9 cellular contexts compared by ENCODE assay signal in the genomic region with DNA sequence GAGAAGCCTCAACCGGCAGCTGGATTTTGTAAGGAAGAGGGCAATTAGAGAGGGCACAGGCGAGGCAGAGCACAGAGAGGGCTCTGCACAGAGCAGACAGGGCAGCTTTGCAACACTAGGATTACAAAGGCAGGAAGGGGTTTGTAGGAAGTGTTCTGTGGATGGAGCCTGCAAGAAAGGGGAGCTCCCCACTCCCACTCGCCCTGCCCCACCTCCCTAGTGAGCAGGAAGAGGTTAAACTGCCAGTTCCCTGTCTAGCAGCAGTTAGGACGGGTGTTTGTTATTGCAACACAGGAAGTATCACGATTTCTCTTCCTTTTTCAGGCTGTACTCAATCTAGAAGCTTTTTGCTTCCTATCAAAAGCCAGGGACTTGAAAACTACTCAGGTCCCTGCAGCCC.
DNase-seq lines count a peak whose midpoint lies in the region; TF ChIP-seq lines count a peak whose summit lies in the region.
"Had no signal": no experiment of that assay in that cellular context is flagged by ENCODE, and none has a peak within 500 bp of the region (broad histone marks: within the 10 kb centered on the region; RNA-seq: fewer than 3 reads in every experiment).

No MANE protein-coding gene starts in this region.

- no peaks in the 10 kb centered on the region for H3F3A ChIP-seq in OCI-LY1 (ENCODE audit: insufficient read depth, low read length)

- TF ChIP-seq CTCF in OCI-LY1 (IDR thresholded peaks at IDR 0.05; ENCODE audit: low read length): no peak
- TF ChIP-seq CTCF in tibial nerve (IDR thresholded peaks at IDR 0.05): no peak

- H3K79me2 ChIP-seq in OCI-LY1 (ENCODE audit: insufficient read depth, low read length): no peaks in the 10 kb centered on the region

- 25 to 28% methylated on average over 5 of the region's 5 CpGs for WGBS in tibial nerve, 2 donors

- DNase-seq in activated effector memory CD4-positive, alpha-beta T cell treated with anti-CD3 and anti-CD28 coated beads, Interleukin-2, amount 50 U/mL, for 16 hours: peak; percentile 74
- no peak for DNase-seq in activated effector memory CD4-positive, alpha-beta T cell treated with Interleukin-2 at 50 U/mL for 16 hours
- DNase-seq in tibial nerve (ENCODE audit: low spot score in 2 of 2): no peak
- no peak for DNase-seq in NCI-H2081 treated with DMSO at 0.1 percent for 48 hours (lab: John Stamatoyannopoulos, UW)
- DNase-seq in NCI-H128 (lab: John Stamatoyannopoulos, UW; ENCODE audit: unreplicated experiment): no peak

- no peaks in the 10 kb centered on the region for H3K9me3 ChIP-seq in OCI-LY1 (ENCODE audit: low read length)
- H3K9me3 ChIP-seq in neuron (ENCODE audit: low read length): no peaks in the 10 kb centered on the region
- H3K9me3 ChIP-seq in tibial nerve: no peaks in the 10 kb centered on the region

- H3K27me3 ChIP-seq in OCI-LY1 (ENCODE audit: insufficient read depth, low read length) (no peaks in the 10 kb centered on the region), neuron (ENCODE audit: insufficient read depth, low read length) (peaks cover 8% of the 10 kb centered on the region), tibial nerve (no peaks in the 10 kb centered on the region)

- no peak for TF ChIP-seq POLR2A in tibial nerve (IDR thresholded peaks at IDR 0.05)

- H3K9me2 ChIP-seq in OCI-LY1 (ENCODE audit: low read depth, low read length): no peaks in the 10 kb centered on the region

- H2AFZ ChIP-seq in OCI-LY1 (ENCODE audit: low read length) (peak overlapping the region; percentile 95), neuron (ENCODE audit: low read depth, low read length) (peak overlapping the region; percentile 44)

- peak in 1 of 2 donors; percentile 10 for TF ChIP-seq EP300 in tibial nerve (IDR thresholded peaks at IDR 0.05)

- H3K4me3 ChIP-seq in OCI-LY1 (ENCODE audit: low read depth, low read length, poor library complexity, severe bottlenecking) (no peak overlapping the region), neuron (ENCODE audit: low read length) (no peak overlapping the region), tibial nerve (no peak overlapping the region)

- H3K4me1 ChIP-seq in OCI-LY1 (ENCODE audit: insufficient read depth, low read length, severe bottlenecking) (peaks cover 24% of the 10 kb centered on the region), neuron (ENCODE audit: insufficient read depth, low read length) (peaks cover 3% of the 10 kb centered on the region), tibial nerve (peaks cover 0 to 32% (median 7%) of the 10 kb centered on the region in 4 donors)

- no peak overlapping the region; the same call in 1 of the 2 replicates for H3K9ac ChIP-seq in OCI-LY1 (ENCODE audit: low read length)

- H3K36me3 ChIP-seq in OCI-LY1 (ENCODE audit: insufficient read depth, low read length) (no peaks in the 10 kb centered on the region), neuron (ENCODE audit: insufficient read depth, low read length) (no peaks in the 10 kb centered on the region), tibial nerve (no peaks in the 10 kb centered on the region)

- H4K20me1 ChIP-seq in OCI-LY1 (ENCODE audit: insufficient read depth, low read length): no peaks in the 10 kb centered on the region

- H3K4me2 ChIP-seq in OCI-LY1 (ENCODE audit: low read length): peak overlapping the region; percentile 46; the same call in 1 of the 2 replicates

- H3K27ac ChIP-seq in OCI-LY1 (ENCODE audit: low read depth, low read length, poor library complexity, severe bottlenecking) (no peak overlapping the region), cingulate gyrus (ENCODE audit: low read depth, low read length) (peak overlapping the region; percentile 32), tibial nerve (peak overlapping the region in 1 of 4 donors; percentile 26)
- H3K27ac ChIP-seq: C4-2B had no signal
